Comparison of ENCODE assay signal across 8 cellular contexts in the genomic region with DNA sequence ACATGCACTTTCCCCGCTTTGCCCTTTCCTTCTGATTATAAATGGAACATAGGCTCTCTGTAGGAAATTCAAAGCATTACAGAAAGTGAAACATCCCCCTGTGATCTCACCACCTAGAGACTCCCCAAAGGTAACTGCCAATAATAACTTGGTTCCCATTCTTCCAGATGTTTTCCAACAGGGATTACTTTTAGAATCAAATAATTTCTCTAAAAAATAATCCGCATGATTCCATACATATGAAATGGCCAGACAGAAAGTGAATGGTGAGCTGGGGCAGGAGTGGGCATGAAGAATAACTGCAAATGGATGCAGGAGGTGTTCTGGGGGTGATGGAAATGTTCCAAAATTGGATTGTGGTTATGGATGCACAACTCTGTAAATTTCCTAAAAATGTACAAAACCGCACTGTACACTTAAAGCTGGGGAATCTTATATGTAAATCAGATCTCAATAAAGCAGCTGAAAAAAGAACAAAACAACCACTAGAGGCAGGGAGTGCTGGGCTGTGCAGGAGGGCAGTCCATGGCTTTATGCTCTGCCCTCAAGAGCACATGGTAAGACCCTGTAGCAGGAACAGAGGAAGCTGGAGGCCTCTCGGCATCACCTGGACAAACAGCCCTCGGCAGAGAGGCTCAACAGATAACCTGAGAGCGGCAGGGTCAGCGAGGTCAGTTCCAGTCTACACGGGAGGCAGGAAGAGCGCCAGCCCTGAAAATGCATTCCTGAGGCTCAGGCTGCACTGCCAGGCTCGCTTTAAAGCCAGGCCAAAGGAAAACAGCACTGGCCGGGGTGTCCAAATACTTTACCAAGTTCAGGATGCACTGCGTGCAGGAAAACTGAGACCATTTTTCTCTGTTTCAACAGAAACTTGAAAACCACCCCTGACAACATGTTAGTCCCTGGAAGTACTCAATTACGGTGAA. TPM values are rescaled to one million over a fixed set of nuclear protein-coding genes. Genes with fewer than 3 reads are reported as not detected.
DNase-seq lines count a peak whose midpoint lies in the region; ATAC-seq and TF ChIP-seq lines count a peak whose summit lies in the region.

No MANE protein-coding gene starts in this region.

- H3K4me3 ChIP-seq in WI38 (ENCODE audit: low read depth, low read length) (no peak overlapping the region), cardiac muscle cell (no peak overlapping the region), spleen (no peak overlapping the region)

- no peaks in the 10 kb centered on the region for H3K27me3 Mint-ChIP-seq in T-helper 1 cell treated with Interleukin-12 subunit alpha and Interleukin-12 subunit beta and Interleukin-4 antibody, amounts not matched to agents 30 μg/mL and 1 μg/mL, for 36 hours (ENCODE audit: low read depth)

- H3K9me3 Mint-ChIP-seq in T-helper 1 cell treated with Interleukin-12 subunit alpha and Interleukin-12 subunit beta and Interleukin-4 antibody, amounts not matched to agents 30 μg/mL and 1 μg/mL, for 36 hours = no peaks in the 10 kb centered on the region

- H3K27ac ChIP-seq in cardiac muscle cell (peak overlapping the region; percentile 12), spleen (peak overlapping the region in 5 of 8 donors; percentile 9 to 67 (median 36))

- peak overlapping the region; percentile 3 for H3K27ac Mint-ChIP-seq in T-helper 1 cell treated with Interleukin-12 subunit alpha and Interleukin-12 subunit beta and Interleukin-4 antibody, amounts not matched to agents 30 μg/mL and 1 μg/mL, for 36 hours

- DNase-seq in T-helper 1 cell = no peak
- peak in 1 of 2 donors; percentile 81 for DNase-seq in cardiac muscle cell (ENCODE audit: low read depth in 1 of 2, low spot score in 1 of 2)
- no peak for DNase-seq in spleen
- DNase-seq in germinal center (ENCODE audit: low spot score) = no peak
- DNase-seq in activated gamma-delta T cell treated with Interleukin-2 at 50 U/mL for 16 hours = no peak

- TF ChIP-seq CTCF in WI38 (IDR thresholded peaks at IDR 0.05; ENCODE audit: low read depth, low read length) (peak; percentile 4; the same call in 1 of the 2 replicates), cardiac muscle cell (IDR thresholded peaks at IDR 0.05; ENCODE audit: low read depth, low read length) (peak; percentile 36), spleen (IDR thresholded peaks at IDR 0.05 in 8 of 11, conservative IDR thresholded peaks at IDR 0.05 in 3 of 11) (peak in 1 of 11 experiments; percentile 32)

- no peak for TF ChIP-seq POLR2A in spleen (IDR thresholded peaks at IDR 0.05)

- H3K9me3 ChIP-seq in cardiac muscle cell (ENCODE audit: low read depth) (no peaks in the 10 kb centered on the region), spleen (no peaks in the 10 kb centered on the region)

- intact Hi-C loops in spleen (cut with DNase I; ENCODE audit: low total_unique reads) = no loop called here

- H3K27me3 ChIP-seq in cardiac muscle cell (no peaks in the 10 kb centered on the region), spleen (replicated peaks in 1 of 7) (no peaks in the 10 kb centered on the region)

- no peak overlapping the region for H3K4me3 Mint-ChIP-seq in T-helper 1 cell treated with Interleukin-12 subunit alpha and Interleukin-12 subunit beta and Interleukin-4 antibody, amounts not matched to agents 30 μg/mL and 1 μg/mL, for 36 hours

- peaks cover 57% of the 10 kb centered on the region for H3K4me1 Mint-ChIP-seq in T-helper 1 cell treated with Interleukin-12 subunit alpha and Interleukin-12 subunit beta and Interleukin-4 antibody, amounts not matched to agents 30 μg/mL and 1 μg/mL, for 36 hours (ENCODE audit: low read depth)

- H3K36me3 Mint-ChIP-seq in T-helper 1 cell treated with Interleukin-12 subunit alpha and Interleukin-12 subunit beta and Interleukin-4 antibody, amounts not matched to agents 30 μg/mL and 1 μg/mL, for 36 hours (ENCODE audit: low read depth) = peaks cover 31% of the 10 kb centered on the region

- 51 to 66% (median 65%) methylated on average over 13 of the region's 13 CpGs for WGBS in spleen, 5 donors

- H3K36me3 ChIP-seq in cardiac muscle cell (no peaks in the 10 kb centered on the region), spleen (peaks cover 0 to 29% (median 0%) of the 10 kb centered on the region in 6 donors)

- no peak for ATAC-seq in HG03280 (IDR thresholded peaks at IDR 0.05; ENCODE audit: unreplicated experiment)

- H3K4me1 ChIP-seq in cardiac muscle cell (ENCODE audit: low read depth) (peaks cover 38% of the 10 kb centered on the region), spleen (peaks cover 42 to 100% (median 71%) of the 10 kb centered on the region in 6 donors)

RNA-seq across cellular contexts. Expression of gene CAPZB, which starts 39.7 kb away (rescaled TPM):
- 86.2 and 127 TPM in 2 replicates for total RNA-seq in cardiac muscle cell
- polyA plus RNA-seq in cardiac muscle cell = 185 and 278 TPM in 2 replicates
- 100 to 1,000 TPM; 139 to 386 (median 302) TPM for total RNA-seq in spleen
- 100 to 1,000 TPM; 221 to 281 (median 274) TPM for polyA plus RNA-seq in spleen
